Comparison of ENCODE assay signal across 8 cellular contexts in the genomic region with DNA sequence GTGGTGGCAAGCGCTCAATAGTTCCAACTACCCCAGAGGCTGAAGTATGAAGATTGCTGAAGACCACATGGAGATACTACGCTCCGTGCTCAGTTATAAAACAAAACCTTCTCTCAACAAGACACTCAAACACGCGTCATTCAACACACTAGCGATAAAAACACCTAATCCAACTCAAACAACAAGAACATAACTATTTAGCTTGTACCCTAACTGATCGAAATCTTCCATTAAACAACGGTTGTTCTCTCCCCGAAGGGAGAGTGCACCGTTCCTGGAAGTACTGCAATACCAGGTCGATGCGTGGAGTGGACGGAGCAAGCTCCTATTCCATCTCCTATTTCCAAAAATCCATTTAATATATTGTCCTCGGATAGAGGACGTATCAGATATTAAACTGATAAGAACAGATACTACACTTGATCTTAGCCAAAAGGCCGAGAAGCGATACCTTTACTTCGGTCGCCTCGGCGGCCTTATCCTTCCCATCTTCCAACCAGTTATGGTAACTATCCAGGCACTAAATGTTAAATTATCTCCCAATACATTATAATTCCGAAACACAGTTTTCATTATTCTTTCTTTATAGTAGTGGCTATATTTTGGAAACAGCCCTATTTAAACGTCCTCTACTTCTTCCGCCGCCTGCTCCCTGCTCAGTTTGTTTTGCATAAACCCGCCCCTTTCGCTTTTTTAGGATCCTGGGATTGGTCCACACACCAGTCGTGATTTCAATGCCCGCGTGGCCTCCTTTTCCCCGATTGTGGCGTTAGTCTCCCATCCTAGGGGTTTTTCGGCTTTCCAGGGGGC. TPM values are rescaled to one million over a fixed set of nuclear protein-coding genes. Genes with fewer than 3 reads are reported as not detected.
A peak's percentile ranks its signal among the peaks of the same experiment; 100 is the strongest.
DNase-seq lines count a peak whose midpoint lies in the region; ATAC-seq and TF ChIP-seq lines count a peak whose summit lies in the region.

No MANE protein-coding gene starts in this region.

- H3K36me3 ChIP-seq in adipocyte (ENCODE audit: control insufficient read depth, insufficient read depth, low read length, severe bottlenecking): peaks cover 4% of the 10 kb centered on the region
- H3K36me3 ChIP-seq in heart left ventricle: peaks cover 0 to 15% (median 5%) of the 10 kb centered on the region in 9 donors
- no peaks in the 10 kb centered on the region for H3K36me3 ChIP-seq in urinary bladder (ENCODE audit: insufficient read depth)

- peak; percentile 50 to 96 for TF ChIP-seq POLR2A in heart left ventricle (IDR thresholded peaks at IDR 0.05)

- DNase-seq in GM12864 (ENCODE audit: low read depth) (peak; percentile 99), NCI-H1092 treated with DMSO at 0.1 percent for 48 hours (lab: John Stamatoyannopoulos, UW) (peak; percentile 100), SKM-1 (lab: John Stamatoyannopoulos, UW; ENCODE audit: unreplicated experiment) (peak; percentile 99), adipocyte (ENCODE audit: low read depth) (peak; percentile 97), heart left ventricle (peak; percentile 75 to 93 (median 88)), pons (ENCODE audit: low spot score) (peak; percentile 99)

- no peaks in the 10 kb centered on the region for H3K27me3 ChIP-seq in adipocyte (replicated peaks; ENCODE audit: control insufficient read depth, insufficient read depth, low read length)
- no peaks in the 10 kb centered on the region for H3K27me3 ChIP-seq in heart left ventricle

- peak overlapping the region; percentile 95 for H3K9ac ChIP-seq in adipocyte (ENCODE audit: low read length)

- H3K4me1 ChIP-seq in adipocyte (ENCODE audit: control insufficient read depth, insufficient read depth, low read length) (peaks cover 15% of the 10 kb centered on the region), heart left ventricle (peaks cover 5 to 33% (median 17%) of the 10 kb centered on the region in 12 donors), urinary bladder (ENCODE audit: insufficient read depth) (peaks cover 1% of the 10 kb centered on the region)

- TF ChIP-seq CTCF in GM12864 (IDR thresholded peaks at IDR 0.05; ENCODE audit: low read depth, low read length, missing control alignments): no peak
- TF ChIP-seq CTCF in heart left ventricle (IDR thresholded peaks at IDR 0.05): peak in 1 of 12 donors; percentile 2

- WGBS in heart left ventricle, 4 donors: 0% methylated on average over 33 of the region's 33 CpGs
- WGBS in urinary bladder: under 1% methylated on average over 33 of the region's 33 CpGs

- H3K4me3 ChIP-seq in GM12864 (ENCODE audit: low read depth, low read length): peak overlapping the region; percentile 55
- H3K4me3 ChIP-seq in adipocyte (ENCODE audit: low read length): peak overlapping the region; percentile 82
- peak overlapping the region in 11 of 12 donors; percentile 38 to 98 (median 86) for H3K4me3 ChIP-seq in heart left ventricle
- H3K4me3 ChIP-seq in urinary bladder (ENCODE audit: low read depth, low read length): peak overlapping the region; percentile 35

- H3K27ac ChIP-seq in heart left ventricle (peak overlapping the region; percentile 82 to 99 (median 96)), urinary bladder (ENCODE audit: low read depth) (peak overlapping the region; percentile 99)

- intact Hi-C loops in heart left ventricle (cut with DNase I): loop anchor here in 3 of 10 donors (1.0 to 10.0 kb wide), 6 partner anchors 36 to 117 kb away; partner anchors contain the start of genes HNRNPUL2 (in 2 of the 3), SLC3A2 (in 2 of the 3), TTC9C (in 2 of the 3) and NXF1 (in 1 of the 3)

- H3K9me3 ChIP-seq in adipocyte (ENCODE audit: control insufficient read depth, low read length): no peaks in the 10 kb centered on the region
- H3K9me3 ChIP-seq in heart left ventricle: no peaks in the 10 kb centered on the region

- peak; percentile 67 for ATAC-seq in HG02610 (IDR thresholded peaks at IDR 0.05; ENCODE audit: unreplicated experiment)
- ATAC-seq in heart left ventricle: peak; percentile 73 to 86 (median 77)

RNA-seq across cellular contexts. Expression of gene WDR74, which starts 2.2 kb away (rescaled TPM):
- total RNA-seq in heart left ventricle: 10 to 100 TPM; 19.2 to 36.6 (median 24.8) TPM
- 10 to 100 TPM; 28.7 to 70.6 TPM for polyA plus RNA-seq in heart left ventricle
- total RNA-seq in urinary bladder: 31.1 TPM
- polyA plus RNA-seq in urinary bladder: 47.1 TPM

RNA-seq across cellular contexts. Expression of gene TEX54, which starts 8.9 kb away (rescaled TPM):
- total RNA-seq in heart left ventricle (not detected), urinary bladder (not detected)
- polyA plus RNA-seq in heart left ventricle (not detected), urinary bladder (not detected)

RNA-seq across cellular contexts. Expression of gene STX5, which starts 9.7 kb away (rescaled TPM):
- 10 to 100 TPM; 16.2 to 26.8 (median 18.9) TPM for total RNA-seq in heart left ventricle
- polyA plus RNA-seq in heart left ventricle: 10 to 100 TPM in 1 of 2 donors, 1 to 10 TPM in 1; 8.6 to 36.1 TPM
- 30.0 TPM for total RNA-seq in urinary bladder
- 32.0 TPM for polyA plus RNA-seq in urinary bladder

RNA-seq across cellular contexts. Expression of gene NXF1, which starts 36.3 kb away (rescaled TPM):
- total RNA-seq in heart left ventricle (10 to 100 TPM; 28.5 to 51.7 (median 34.1) TPM), urinary bladder (32.4 TPM)
- polyA plus RNA-seq in heart left ventricle (10 to 100 TPM; 40.7 to 63.4 TPM), urinary bladder (103 TPM)

RNA-seq across cellular contexts. Expression of gene SLC3A2, which starts 39.1 kb away (rescaled TPM):
- 10 to 100 TPM; 26.6 to 76.0 (median 59.1) TPM for total RNA-seq in heart left ventricle
- 100 to 1,000 TPM in 1 of 2 donors, 10 to 100 TPM in 1; 27.1 to 103 TPM for polyA plus RNA-seq in heart left ventricle
- 45.0 TPM for total RNA-seq in urinary bladder
- polyA plus RNA-seq in urinary bladder: 126 TPM

Comparison
In these comparisons a context has a peak if more than half of its experiments do, and no peak if none do; other contexts are left out.
1. Peak in every context shown above with its lines: DNase-seq, ATAC-seq, H3K4me3 ChIP-seq and H3K27ac ChIP-seq.
2. H3K4me3 ChIP-seq: peak in every context shown above with its lines; median percentile 86 in heart left ventricle; 82 in adipocyte; 55 in GM12864; 35 in urinary bladder.